In genomic region chr15:92277776-92278175, GRCh38 we compare ENCODE assay signal across 8 cellular contexts.
DNase-seq lines count a peak whose midpoint lies in the region; ATAC-seq and TF ChIP-seq lines count a peak whose summit lies in the region.

No MANE protein-coding gene starts in this region.

- H3K9me3 ChIP-seq in right atrium auricular region (no peaks in the 10 kb centered on the region), Karpas-422 (ENCODE audit: low read length) (no peaks in the 10 kb centered on the region)

- no peaks in the 10 kb centered on the region for H3K36me3 ChIP-seq in right atrium auricular region
- H3K36me3 ChIP-seq in Karpas-422 (ENCODE audit: insufficient read depth, low read length), result no peaks in the 10 kb centered on the region

- peak in 1 of 2 donors; percentile 61 for TF ChIP-seq CTCF in right atrium auricular region (IDR thresholded peaks at IDR 0.05)

- no peaks in the 10 kb centered on the region for H4K20me1 ChIP-seq in Karpas-422 (ENCODE audit: insufficient read depth, low read depth, low read length)

- ATAC-seq in Right ventricle myocardium superior (ENCODE audit: poor library complexity) (peak; percentile 84), GM21825 (IDR thresholded peaks at IDR 0.05; ENCODE audit: unreplicated experiment) (no peak), HG02852 (IDR thresholded peaks at IDR 0.05; ENCODE audit: unreplicated experiment) (no peak)

- H2AFZ ChIP-seq in Karpas-422 (ENCODE audit: low read length), result no peak overlapping the region

- no peaks in the 10 kb centered on the region for H3K79me2 ChIP-seq in Karpas-422 (ENCODE audit: low read length)

- intact Hi-C loops in Right ventricle myocardium superior (cut with DNase I), result loop anchor here (5.0 kb wide), 1 partner anchor 105 kb away; no protein-coding TSS in a partner anchor

- DNase-seq in Right ventricle myocardium superior (no peak), right atrium auricular region (ENCODE audit: low spot score) (no peak), Karpas-422 (peak; percentile 71), cerebellum (ENCODE audit: low spot score) (peak; percentile 42), renal cortical epithelial cell (ENCODE audit: low read depth) (peak; percentile 4)
- DNase-seq in NK-92 treated with Interleukin-12 subunit alpha and Interleukin-12 subunit beta, amount 100 ng/mL, for 24 hours (lab: John Stamatoyannopoulos, UW), result no peak

- H3K9ac ChIP-seq in Karpas-422 (ENCODE audit: low read length), result no peak overlapping the region

- H3K4me1 ChIP-seq in right atrium auricular region, result no peaks in the 10 kb centered on the region
- H3K4me1 ChIP-seq in Karpas-422 (ENCODE audit: low read length), result peaks cover 3% of the 10 kb centered on the region; the same call in 1 of the 2 replicates

- H3K9me2 ChIP-seq in Karpas-422 (replicated peaks; ENCODE audit: insufficient read depth, low read length), result no peaks in the 10 kb centered on the region

- no peak overlapping the region for H3K4me3 ChIP-seq in right atrium auricular region
- H3K4me3 ChIP-seq in Karpas-422 (ENCODE audit: low read length), result no peak overlapping the region

- H3K27me3 ChIP-seq in right atrium auricular region, result no peaks in the 10 kb centered on the region
- no peaks in the 10 kb centered on the region for H3K27me3 ChIP-seq in Karpas-422 (ENCODE audit: low read length)

- no peak overlapping the region for H3K27ac ChIP-seq in right atrium auricular region
- no peak overlapping the region for H3K27ac ChIP-seq in Karpas-422 (ENCODE audit: low read length)

- H3K4me2 ChIP-seq in Karpas-422 (ENCODE audit: low read depth, low read length, poor library complexity, severe bottlenecking), result no peak overlapping the region

Comparison
In these comparisons a context has a peak if more than half of its experiments do, and no peak if none do; other contexts are left out.
1. DNase-seq: peak in Karpas-422 (single experiment), cerebellum (single experiment) and renal cortical epithelial cell (single experiment); none in Right ventricle myocardium superior (single experiment), right atrium auricular region (single experiment) and NK-92 treated with Interleukin-12 subunit alpha and Interleukin-12 subunit beta, amount 100 ng/mL, for 24 hours (single experiment).